Comparison of ENCODE assay signal across 10 cellular contexts in the genomic region with DNA sequence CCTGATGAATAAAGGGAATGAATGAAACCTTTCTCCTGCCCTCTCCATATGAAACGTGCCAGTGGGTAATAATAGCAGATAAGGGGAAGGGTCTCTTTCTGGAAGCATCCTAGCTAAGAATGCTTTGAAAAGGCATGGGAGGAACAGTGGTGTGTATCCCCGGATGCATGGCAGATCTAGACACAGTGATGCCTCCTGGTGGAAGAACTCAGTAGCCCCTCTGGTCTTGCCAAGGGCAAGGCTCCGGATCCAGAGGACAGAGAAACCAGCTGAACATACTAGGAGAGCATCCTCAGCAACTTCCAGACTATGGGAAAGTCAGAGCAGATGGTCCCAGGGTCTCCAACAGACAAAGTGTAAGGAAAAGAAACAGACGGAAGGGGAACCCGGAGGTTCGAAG. TPM values are rescaled to one million over a fixed set of nuclear protein-coding genes. Genes with fewer than 3 reads are reported as not detected.
DNase-seq lines count a peak whose midpoint lies in the region; ATAC-seq and TF ChIP-seq lines count a peak whose summit lies in the region.
"Had no signal": no experiment of that assay in that cellular context is flagged by ENCODE, and none has a peak within 500 bp of the region (broad histone marks: within the 10 kb centered on the region; RNA-seq: fewer than 3 reads in every experiment).

No MANE protein-coding gene starts in this region.

- DNase-seq in AG04449 (ENCODE audit: low read depth, low spot score) (no peak), SK-MEL-5 (ENCODE audit: low read depth, low spot score) (peak; percentile 84), left ventricle myocardium inferior (no peak), SKM-1 treated with dmso at 0.1 percent for 144 hours (lab: John Stamatoyannopoulos, UW; ENCODE audit: unreplicated experiment) (no peak)
- no peak for DNase-seq in T-helper 2 cell treated with Interferon-gamma antibody and Interleukin-4, amounts not matched to agents 5 μg/mL and 100 μg/mL, for 36 hours (ENCODE audit: low spot score)
- DNase-seq in activated CD8-positive, alpha-beta memory T cell treated with anti-CD3 and anti-CD28 coated beads for 24 hours: no peak

- POLR2A ChIA-PET in AG04449 (lab: Yijun Ruan, JAX): no interaction called here

- H3K36me3 ChIP-seq in left ventricle myocardium inferior: no peaks in the 10 kb centered on the region
- H3K36me3 ChIP-seq: HAP-1 had no signal

- no peak overlapping the region for H3K27ac ChIP-seq in left ventricle myocardium inferior (replicated peaks)

- in situ Hi-C loops in SK-MEL-5 (cut with HindIII; ENCODE audit: low pct_unique_long_range_greater_than_20kb, low sequenced_read_pairs): no loop called here

- H3K27me3 ChIP-seq in left ventricle myocardium inferior (ENCODE audit: low read depth): no peaks in the 10 kb centered on the region

- no peaks in the 10 kb centered on the region for H3K9me3 ChIP-seq in left ventricle myocardium inferior (replicated peaks)
- H3K9me3 ChIP-seq: HAP-1 had no signal

- no peaks in the 10 kb centered on the region for H3K4me1 ChIP-seq in left ventricle myocardium inferior
- H3K4me1 ChIP-seq: HAP-1 had no signal

- no peak for ATAC-seq in GM18870 (IDR thresholded peaks at IDR 0.05; ENCODE audit: unreplicated experiment)

- H3K4me3 Mint-ChIP-seq in T-helper 2 cell treated with Interferon-gamma antibody and Interleukin-4, amounts not matched to agents 5 μg/mL and 100 μg/mL, for 36 hours: no peak overlapping the region

- H3K27me3 Mint-ChIP-seq in T-helper 2 cell treated with Interferon-gamma antibody and Interleukin-4, amounts not matched to agents 5 μg/mL and 100 μg/mL, for 36 hours (ENCODE audit: low read depth): no peaks in the 10 kb centered on the region

- intact Hi-C loops in left ventricle myocardium inferior (cut with micrococcal nuclease): no loop called here

- peak; percentile 35 for TF ChIP-seq CTCF in AG04449 (IDR thresholded peaks at IDR 0.05; ENCODE audit: insufficient read depth, low read length, missing control alignments)
- TF ChIP-seq CTCF in GM12874 (IDR thresholded peaks at IDR 0.05; ENCODE audit: insufficient read depth, low read depth, low read length): peak; percentile 19; the same call in 1 of the 2 replicates
- peak; percentile 44 for TF ChIP-seq CTCF in left ventricle myocardium inferior (IDR thresholded peaks at IDR 0.05; ENCODE audit: borderline replicate concordance)

- H3K27ac Mint-ChIP-seq in T-helper 2 cell treated with Interferon-gamma antibody and Interleukin-4, amounts not matched to agents 5 μg/mL and 100 μg/mL, for 36 hours: no peak overlapping the region

- CTCF ChIA-PET in AG04449 (lab: Yijun Ruan, JAX): interaction anchor here (0.6 to 7.8 kb wide), 5 partner anchors 9 to 52 kb away, joined by 3 to 87 read pairs (median 4); partner anchors contain the start of gene BAIAP2L2

- H3K4me1 Mint-ChIP-seq in T-helper 2 cell treated with Interferon-gamma antibody and Interleukin-4, amounts not matched to agents 5 μg/mL and 100 μg/mL, for 36 hours (ENCODE audit: low read depth): peaks cover 7% of the 10 kb centered on the region

- H3K9me3 Mint-ChIP-seq in T-helper 2 cell treated with Interferon-gamma antibody and Interleukin-4, amounts not matched to agents 5 μg/mL and 100 μg/mL, for 36 hours: no peaks in the 10 kb centered on the region

- H3K36me3 Mint-ChIP-seq in T-helper 2 cell treated with Interferon-gamma antibody and Interleukin-4, amounts not matched to agents 5 μg/mL and 100 μg/mL, for 36 hours (ENCODE audit: low read depth): no peaks in the 10 kb centered on the region

- H3K4me3 ChIP-seq in AG04449 (ENCODE audit: low read depth, low read length): no peak overlapping the region
- no peak overlapping the region for H3K4me3 ChIP-seq in left ventricle myocardium inferior
- H3K4me3 ChIP-seq: HAP-1 had no signal

RNA-seq across cellular contexts. Expression of gene BAIAP2L2, which starts 6.4 kb away (rescaled TPM):
- total RNA-seq in SK-MEL-5 (2014; rRNA removed; shearing (Covaris generic)): 42.1 and 49.1 TPM in 2 replicates
- polyA plus RNA-seq in SK-MEL-5 (2015; cell fraction: cytosol; rRNA removed): 66.3 and 93.6 TPM in 2 replicates
- 5.9 and 11.8 TPM in 2 replicates for polyA plus RNA-seq in SK-MEL-5 (2015; cell fraction: nucleus; rRNA removed)
- total RNA-seq in left ventricle myocardium inferior: 0.16 TPM

RNA-seq across cellular contexts. Expression of gene SLC16A8, which starts 20.1 kb away (rescaled TPM):
- not detected in 2 replicates for total RNA-seq in SK-MEL-5 (2014; rRNA removed; shearing (Covaris generic))
- not detected in 2 replicates for polyA plus RNA-seq in SK-MEL-5 (2015; cell fraction: cytosol; rRNA removed)
- polyA plus RNA-seq in SK-MEL-5 (2015; cell fraction: nucleus; rRNA removed): not detected in 2 replicates
- not detected for total RNA-seq in left ventricle myocardium inferior
- total RNA-seq: Daoy had no signal

RNA-seq across cellular contexts. Expression of gene PICK1, which starts 46.9 kb away (rescaled TPM):
- total RNA-seq in SK-MEL-5 (2014; rRNA removed; shearing (Covaris generic)): 24.2 and 35.7 TPM in 2 replicates
- polyA plus RNA-seq in SK-MEL-5 (2015; cell fraction: cytosol; rRNA removed): 30.7 and 34.7 TPM in 2 replicates
- polyA plus RNA-seq in SK-MEL-5 (2015; cell fraction: nucleus; rRNA removed): 116 and 137 TPM in 2 replicates
- 21.1 TPM for total RNA-seq in left ventricle myocardium inferior

Comparison
In these comparisons a context has a peak if more than half of its experiments do, and no peak if none do; other contexts are left out.
1. RNA of gene BAIAP2L2, which starts 6.4 kb away (total RNA-seq): 42.1 to 49.1 TPM in SK-MEL-5; 0.16 TPM in left ventricle myocardium inferior (single experiment); every median in the first group is over 10 times any median in the second.
2. Peak in every context shown above with its lines, with median percentiles within 50 percentile points of each other: CTCF ChIP-seq.